Comparison of ENCODE assay signal across 17 cellular contexts in genomic region chr12:96045566-96045965, GRCh38. TPM values are rescaled to one million over a fixed set of nuclear protein-coding genes. Genes with fewer than 3 reads are reported as not detected.
DNase-seq lines count a peak whose midpoint lies in the region; ATAC-seq and TF ChIP-seq lines count a peak whose summit lies in the region.
"Had no signal": no experiment of that assay in that cellular context is flagged by ENCODE, and none has a peak within 500 bp of the region (broad histone marks: within the 10 kb centered on the region; RNA-seq: fewer than 3 reads in every experiment).

No MANE protein-coding gene starts in this region.

- H3K4me2 ChIP-seq in OCI-LY1 (ENCODE audit: low read length) = no peak overlapping the region; the same call in 1 of the 2 replicates
- H3K4me2 ChIP-seq: A549 had no signal

- H3K27me3 Mint-ChIP-seq in activated CD8-positive, alpha-beta memory T cell treated with anti-CD3 and anti-CD28 coated beads, Interleukin-2, amount 10 ng/mL, durations not matched to agents 7 days and 5 days = no peaks in the 10 kb centered on the region
- H3K27me3 Mint-ChIP-seq in stimulated activated naive CD8-positive, alpha-beta T cell treated with anti-CD3 and anti-CD28 coated beads, Interleukin-15, Interleukin-2, amounts not matched to agents 100 ng/mL and 50 ng/mL, for 24 hours = no peaks in the 10 kb centered on the region
- H3K27me3 Mint-ChIP-seq in osteocyte (ENCODE audit: unreplicated experiment) (no peaks in the 10 kb centered on the region), nephron progenitor cell (ENCODE audit: low read depth, poor library complexity) (peaks cover 7% of the 10 kb centered on the region)

- peak overlapping the region; percentile 44 for H3K27ac Mint-ChIP-seq in activated CD8-positive, alpha-beta memory T cell treated with anti-CD3 and anti-CD28 coated beads, Interleukin-2, amount 10 ng/mL, durations not matched to agents 7 days and 5 days
- peak overlapping the region; percentile 29 for H3K27ac Mint-ChIP-seq in stimulated activated naive CD8-positive, alpha-beta T cell treated with anti-CD3 and anti-CD28 coated beads, Interleukin-15, Interleukin-2, amounts not matched to agents 100 ng/mL and 50 ng/mL, for 24 hours
- H3K27ac Mint-ChIP-seq in osteocyte (ENCODE audit: unreplicated experiment) (no peak overlapping the region), nephron progenitor cell (no peak overlapping the region)

- H3F3A ChIP-seq in OCI-LY1 (ENCODE audit: insufficient read depth, low read length) = no peaks in the 10 kb centered on the region

- H3K9me3 Mint-ChIP-seq in activated CD8-positive, alpha-beta memory T cell treated with anti-CD3 and anti-CD28 coated beads, Interleukin-2, amount 10 ng/mL, durations not matched to agents 7 days and 5 days (ENCODE audit: low read depth) = peaks cover 3% of the 10 kb centered on the region
- no peaks in the 10 kb centered on the region for H3K9me3 Mint-ChIP-seq in stimulated activated naive CD8-positive, alpha-beta T cell treated with anti-CD3 and anti-CD28 coated beads, Interleukin-15, Interleukin-2, amounts not matched to agents 100 ng/mL and 50 ng/mL, for 24 hours
- H3K9me3 Mint-ChIP-seq in osteocyte (ENCODE audit: unreplicated experiment) (no peaks in the 10 kb centered on the region), nephron progenitor cell (peaks cover 9% of the 10 kb centered on the region)

- no peaks in the 10 kb centered on the region for H3K9me3 ChIP-seq in OCI-LY1 (ENCODE audit: low read length)
- no peaks in the 10 kb centered on the region for H3K9me3 ChIP-seq in lower lobe of right lung
- H3K9me3 ChIP-seq: A549, tibial artery had no signal

- no peaks in the 10 kb centered on the region for H4K20me1 ChIP-seq in OCI-LY1 (ENCODE audit: insufficient read depth, low read length)

- H3K27ac ChIP-seq in OCI-LY1 (ENCODE audit: low read depth, low read length, poor library complexity, severe bottlenecking) (peak overlapping the region; percentile 96), lower lobe of right lung (peak overlapping the region; percentile 72)
- H3K27ac ChIP-seq: tibial artery had no signal

- H3K9me2 ChIP-seq in OCI-LY1 (ENCODE audit: low read depth, low read length) = no peaks in the 10 kb centered on the region

- DNase-seq in activated CD8-positive, alpha-beta memory T cell treated with anti-CD3 and anti-CD28 coated beads, Interleukin-2, amount 10 ng/mL, durations not matched to agents 7 days and 5 days = no peak
- DNase-seq in activated CD8-positive, alpha-beta memory T cell treated with anti-CD3 and anti-CD28 coated beads, Interleukin-2, amount 50 U/mL, for 4 hours = no peak
- peak; percentile 71 for DNase-seq in lower lobe of right lung
- no peak for DNase-seq in osteocyte (ENCODE audit: extremely low spot score, unreplicated experiment)
- no peak for DNase-seq in NCI-H524 treated with DMSO at 0.1 percent for 48 hours (lab: John Stamatoyannopoulos, UW)
- no peak for DNase-seq in nephron progenitor cell
- DNase-seq: MV-4-11, NCI-H2107, NCI-H748 treated with DMSO at 0.1 percent for 48 hours, tibial artery had no signal

- H2AFZ ChIP-seq in OCI-LY1 (ENCODE audit: low read length) = no peak overlapping the region

- no peak overlapping the region for H3K4me3 Mint-ChIP-seq in activated CD8-positive, alpha-beta memory T cell treated with anti-CD3 and anti-CD28 coated beads, Interleukin-2, amount 10 ng/mL, durations not matched to agents 7 days and 5 days
- H3K4me3 Mint-ChIP-seq in stimulated activated naive CD8-positive, alpha-beta T cell treated with anti-CD3 and anti-CD28 coated beads, Interleukin-15, Interleukin-2, amounts not matched to agents 100 ng/mL and 50 ng/mL, for 24 hours = no peak overlapping the region
- no peak overlapping the region for H3K4me3 Mint-ChIP-seq in osteocyte (ENCODE audit: unreplicated experiment)
- no peak overlapping the region for H3K4me3 Mint-ChIP-seq in nephron progenitor cell

- H3K36me3 Mint-ChIP-seq in activated CD8-positive, alpha-beta memory T cell treated with anti-CD3 and anti-CD28 coated beads, Interleukin-2, amount 10 ng/mL, durations not matched to agents 7 days and 5 days = peaks cover 4% of the 10 kb centered on the region
- no peaks in the 10 kb centered on the region for H3K36me3 Mint-ChIP-seq in stimulated activated naive CD8-positive, alpha-beta T cell treated with anti-CD3 and anti-CD28 coated beads, Interleukin-15, Interleukin-2, amounts not matched to agents 100 ng/mL and 50 ng/mL, for 24 hours (ENCODE audit: low read depth)
- H3K36me3 Mint-ChIP-seq in osteocyte (ENCODE audit: unreplicated experiment) (no peaks in the 10 kb centered on the region), nephron progenitor cell (ENCODE audit: low read depth) (no peaks in the 10 kb centered on the region)

- H3K27me3 ChIP-seq in OCI-LY1 (ENCODE audit: insufficient read depth, low read length) (no peaks in the 10 kb centered on the region), lower lobe of right lung (ENCODE audit: low read depth) (no peaks in the 10 kb centered on the region)
- H3K27me3 ChIP-seq: tibial artery had no signal

- H3K9ac ChIP-seq in OCI-LY1 (ENCODE audit: low read length) = no peak overlapping the region

- H3K36me3 ChIP-seq in OCI-LY1 (ENCODE audit: insufficient read depth, low read length) (no peaks in the 10 kb centered on the region), lower lobe of right lung (no peaks in the 10 kb centered on the region)
- H3K36me3 ChIP-seq: tibial artery had no signal

- ATAC-seq in activated CD8-positive, alpha-beta memory T cell treated with anti-CD3 and anti-CD28 coated beads, Interleukin-2, amount 10 ng/mL, durations not matched to agents 7 days and 5 days = no peak
- ATAC-seq in lower lobe of right lung = peak in 1 of 2 donors; percentile 65
- ATAC-seq: A549; activated naive CD4-positive, alpha-beta T cell treated with anti-CD3 and anti-CD28 coated beads, Interleukin-2, amount 50 U/mL, for 72 hours had no signal

- CTCF ChIA-PET in activated CD8-positive, alpha-beta memory T cell treated with anti-CD3 and anti-CD28 coated beads, Interleukin-2, amount 10 ng/mL, durations not matched to agents 7 days and 5 days (lab: Charles Lee) = interaction anchor here (1.2 kb wide), 1 partner anchor 169 kb away, joined by 4 read pairs; no protein-coding TSS in a partner anchor

- no peak for TF ChIP-seq CTCF in OCI-LY1 (IDR thresholded peaks at IDR 0.05; ENCODE audit: low read length)
- no peak for TF ChIP-seq CTCF in lower lobe of right lung (IDR thresholded peaks at IDR 0.05)
- no peak for TF ChIP-seq CTCF in osteocyte (IDR thresholded peaks at IDR 0.05)
- no peak for TF ChIP-seq CTCF in nephron progenitor cell (IDR thresholded peaks at IDR 0.05)

- H3K4me1 ChIP-seq in OCI-LY1 (ENCODE audit: insufficient read depth, low read length, severe bottlenecking) = peaks cover 51% of the 10 kb centered on the region
- peaks cover 60% of the 10 kb centered on the region for H3K4me1 ChIP-seq in lower lobe of right lung

- no peaks in the 10 kb centered on the region for H3K79me2 ChIP-seq in OCI-LY1 (ENCODE audit: insufficient read depth, low read length)

- peaks cover 51% of the 10 kb centered on the region for H3K4me1 Mint-ChIP-seq in activated CD8-positive, alpha-beta memory T cell treated with anti-CD3 and anti-CD28 coated beads, Interleukin-2, amount 10 ng/mL, durations not matched to agents 7 days and 5 days
- peaks cover 61% of the 10 kb centered on the region for H3K4me1 Mint-ChIP-seq in stimulated activated naive CD8-positive, alpha-beta T cell treated with anti-CD3 and anti-CD28 coated beads, Interleukin-15, Interleukin-2, amounts not matched to agents 100 ng/mL and 50 ng/mL, for 24 hours (ENCODE audit: low read depth)
- H3K4me1 Mint-ChIP-seq in osteocyte (ENCODE audit: unreplicated experiment) (peaks cover 31% of the 10 kb centered on the region), nephron progenitor cell (peaks cover 41% of the 10 kb centered on the region)

- H3K4me3 ChIP-seq in OCI-LY1 (ENCODE audit: low read depth, low read length, poor library complexity, severe bottlenecking) (no peak overlapping the region), lower lobe of right lung (no peak overlapping the region)
- H3K4me3 ChIP-seq: A549, tibial artery had no signal

- intact Hi-C loops in lower lobe of right lung (cut with DNase I) = no loop called here

RNA-seq across cellular contexts. Expression of gene LTA4H, which starts 10.2 kb away (rescaled TPM):
- total RNA-seq in activated CD8-positive, alpha-beta memory T cell treated with anti-CD3 and anti-CD28 coated beads, Interleukin-2, amount 10 ng/mL, durations not matched to agents 7 days and 5 days = 10 to 100 TPM; 42.4 to 52.9 TPM
- total RNA-seq in lower lobe of right lung (567 TPM), osteocyte (68.3 and 69.4 TPM in 2 replicates)

RNA-seq across cellular contexts. Expression of gene HAL, which starts 49.4 kb away (rescaled TPM):
- under 1 TPM; 0.16 to 0.38 TPM for total RNA-seq in activated CD8-positive, alpha-beta memory T cell treated with anti-CD3 and anti-CD28 coated beads, Interleukin-2, amount 10 ng/mL, durations not matched to agents 7 days and 5 days
- total RNA-seq in lower lobe of right lung (7.3 TPM), osteocyte (0.50 and 1.7 TPM in 2 replicates)
- total RNA-seq: G401, myocyte, RPMI7951 had no signal

Comparison
In these comparisons a context has a peak if more than half of its experiments do, and no peak if none do; other contexts are left out.
1. H3K27ac Mint-ChIP-seq: peak in activated CD8-positive, alpha-beta memory T cell treated with anti-CD3 and anti-CD28 coated beads, Interleukin-2, amount 10 ng/mL, durations not matched to agents 7 days and 5 days (single experiment) and stimulated activated naive CD8-positive, alpha-beta T cell treated with anti-CD3 and anti-CD28 coated beads, Interleukin-15, Interleukin-2, amounts not matched to agents 100 ng/mL and 50 ng/mL, for 24 hours (single experiment); none in osteocyte (single experiment) and nephron progenitor cell (single experiment).